ENCODE assay signal across 1 cellular context in the genomic region with DNA sequence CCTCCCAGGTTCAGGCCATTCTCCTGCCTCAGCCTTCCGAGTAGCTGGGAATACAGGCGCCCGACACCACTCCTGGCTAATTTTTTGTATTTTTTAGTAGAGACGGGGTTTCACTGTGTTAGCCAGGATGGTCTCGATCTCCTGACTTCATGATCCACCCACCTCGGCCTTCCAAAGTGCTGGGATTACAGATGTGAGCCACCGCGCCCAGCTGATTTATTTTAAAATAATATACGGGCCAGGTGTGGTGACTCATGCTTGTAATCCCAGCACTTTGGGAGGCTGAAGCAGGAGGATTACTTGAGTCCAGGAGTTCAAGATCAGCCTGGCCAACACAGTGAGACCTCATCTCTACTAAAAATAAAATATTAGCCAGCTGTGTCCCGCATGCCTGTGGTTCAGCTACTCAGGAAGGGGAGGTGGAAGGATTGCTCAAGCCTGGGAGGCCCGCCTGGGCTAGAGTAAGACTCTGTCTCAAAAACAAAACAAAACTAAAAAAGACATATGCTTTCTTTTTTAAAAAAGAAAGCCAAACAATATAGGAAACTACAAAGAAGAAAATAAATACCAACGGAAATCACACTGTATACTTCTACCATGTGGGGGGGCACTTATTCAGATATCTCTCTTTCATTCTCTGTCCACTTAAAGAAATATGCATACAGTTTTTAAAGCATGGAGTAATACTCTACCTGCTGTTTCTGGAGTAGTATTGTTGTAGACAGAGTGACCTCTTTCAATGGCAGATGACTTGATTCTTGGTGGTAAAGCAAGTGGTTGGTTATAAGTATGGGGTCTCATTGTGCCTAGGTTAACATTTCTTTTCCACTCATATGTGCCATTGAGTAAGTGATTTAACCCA.
TF ChIP-seq lines count a peak whose summit lies in the region.

No MANE protein-coding gene starts in this region.

TF ChIP-seq in HepG2, 621 proteins besides CTCF, POLR2A, EP300 and RAD21 (continued from another document and continues in another):
- TF ChIP-seq, protein P1, sequence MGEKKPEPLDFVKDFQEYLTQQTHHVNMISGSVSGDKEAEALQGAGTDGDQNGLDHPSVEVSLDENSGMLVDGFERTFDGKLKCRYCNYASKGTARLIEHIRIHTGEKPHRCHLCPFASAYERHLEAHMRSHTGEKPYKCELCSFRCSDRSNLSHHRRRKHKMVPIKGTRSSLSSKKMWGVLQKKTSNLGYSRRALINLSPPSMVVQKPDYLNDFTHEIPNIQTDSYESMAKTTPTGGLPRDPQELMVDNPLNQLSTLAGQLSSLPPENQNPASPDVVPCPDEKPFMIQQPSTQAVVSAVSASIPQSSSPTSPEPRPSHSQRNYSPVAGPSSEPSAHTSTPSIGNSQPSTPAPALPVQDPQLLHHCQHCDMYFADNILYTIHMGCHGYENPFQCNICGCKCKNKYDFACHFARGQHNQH (CRISPR knock-in tag; IDR thresholded peaks at IDR 0.05) = peak; percentile 73; the same call in 1 of the 2 replicates
- TF ChIP-seq NFYB (CRISPR knock-in tag; IDR thresholded peaks at IDR 0.05) (no peak; the same call in 1 of the 2 replicates), ZNF317 (CRISPR knock-in tag; IDR thresholded peaks at IDR 0.05) (peak; percentile 28; the same call in 1 of the 2 replicates), MXD4 (CRISPR knock-in tag; IDR thresholded peaks at IDR 0.05) (no peak), ZNF605 (CRISPR knock-in tag; IDR thresholded peaks at IDR 0.05) (peak; percentile 86), ZNF616 (CRISPR knock-in tag; IDR thresholded peaks at IDR 0.05; ENCODE audit: low read depth) (no peak), CEBPG (CRISPR knock-in tag; IDR thresholded peaks at IDR 0.05) (peak; percentile 94), HIVEP1 (CRISPR knock-in tag; IDR thresholded peaks at IDR 0.05) (peak; percentile 58; the same call in 1 of the 2 replicates), ISL2 (CRISPR knock-in tag; IDR thresholded peaks at IDR 0.05) (no peak; the same call in 1 of the 2 replicates), FOSL1 (CRISPR knock-in tag; IDR thresholded peaks at IDR 0.05; ENCODE audit: borderline replicate concordance) (peak; percentile 70; the same call in 1 of the 2 replicates), ZC3H4 (CRISPR knock-in tag; IDR thresholded peaks at IDR 0.05; ENCODE audit: borderline replicate concordance) (no peak), YY1 (IDR thresholded peaks at IDR 0.05; ENCODE audit: insufficient read depth, insufficient replicate concordance, low read depth, low read length) (no peak), RFX5 (IDR thresholded peaks at IDR 0.05; ENCODE audit: low read depth, low read length) (no peak), ZFAT (CRISPR knock-in tag; conservative IDR thresholded peaks at IDR 0.05) (no peak; the same call in 1 of the 2 replicates), ZNF569 (CRISPR knock-in tag; IDR thresholded peaks at IDR 0.05; ENCODE audit: borderline replicate concordance) (peak; percentile 91; the same call in 1 of the 2 replicates), SATB2 (CRISPR knock-in tag; IDR thresholded peaks at IDR 0.05) (no peak), ZFYVE20 (CRISPR knock-in tag; IDR thresholded peaks at IDR 0.05; ENCODE audit: borderline replicate concordance, low read depth) (no peak)
- TF ChIP-seq, protein P2, sequence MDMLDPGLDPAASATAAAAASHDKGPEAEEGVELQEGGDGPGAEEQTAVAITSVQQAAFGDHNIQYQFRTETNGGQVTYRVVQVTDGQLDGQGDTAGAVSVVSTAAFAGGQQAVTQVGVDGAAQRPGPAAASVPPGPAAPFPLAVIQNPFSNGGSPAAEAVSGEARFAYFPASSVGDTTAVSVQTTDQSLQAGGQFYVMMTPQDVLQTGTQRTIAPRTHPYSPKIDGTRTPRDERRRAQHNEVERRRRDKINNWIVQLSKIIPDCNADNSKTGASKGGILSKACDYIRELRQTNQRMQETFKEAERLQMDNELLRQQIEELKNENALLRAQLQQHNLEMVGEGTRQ (IDR thresholded peaks at IDR 0.05; ENCODE audit: low read depth, low read length) = no peak
- TF ChIP-seq, protein P2 (CRISPR knock-in tag; IDR thresholded peaks at IDR 0.05; ENCODE audit: borderline replicate concordance) = no peak
- TF ChIP-seq, protein P3, sequence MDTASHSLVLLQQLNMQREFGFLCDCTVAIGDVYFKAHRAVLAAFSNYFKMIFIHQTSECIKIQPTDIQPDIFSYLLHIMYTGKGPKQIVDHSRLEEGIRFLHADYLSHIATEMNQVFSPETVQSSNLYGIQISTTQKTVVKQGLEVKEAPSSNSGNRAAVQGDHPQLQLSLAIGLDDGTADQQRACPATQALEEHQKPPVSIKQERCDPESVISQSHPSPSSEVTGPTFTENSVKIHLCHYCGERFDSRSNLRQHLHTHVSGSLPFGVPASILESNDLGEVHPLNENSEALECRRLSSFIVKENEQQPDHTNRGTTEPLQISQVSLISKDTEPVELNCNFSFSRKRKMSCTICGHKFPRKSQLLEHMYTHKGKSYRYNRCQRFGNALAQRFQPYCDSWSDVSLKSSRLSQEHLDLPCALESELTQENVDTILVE (CRISPR knock-in tag; IDR thresholded peaks at IDR 0.05) = 0 out of 2 replicates have a peak, but pooled peaks have one; percentile 39
- TF ChIP-seq, protein P4, sequence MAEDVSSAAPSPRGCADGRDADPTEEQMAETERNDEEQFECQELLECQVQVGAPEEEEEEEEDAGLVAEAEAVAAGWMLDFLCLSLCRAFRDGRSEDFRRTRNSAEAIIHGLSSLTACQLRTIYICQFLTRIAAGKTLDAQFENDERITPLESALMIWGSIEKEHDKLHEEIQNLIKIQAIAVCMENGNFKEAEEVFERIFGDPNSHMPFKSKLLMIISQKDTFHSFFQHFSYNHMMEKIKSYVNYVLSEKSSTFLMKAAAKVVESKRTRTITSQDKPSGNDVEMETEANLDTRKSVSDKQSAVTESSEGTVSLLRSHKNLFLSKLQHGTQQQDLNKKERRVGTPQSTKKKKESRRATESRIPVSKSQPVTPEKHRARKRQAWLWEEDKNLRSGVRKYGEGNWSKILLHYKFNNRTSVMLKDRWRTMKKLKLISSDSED (CRISPR knock-in tag; IDR thresholded peaks at IDR 0.05) = no peak
- TF ChIP-seq, protein P5, sequence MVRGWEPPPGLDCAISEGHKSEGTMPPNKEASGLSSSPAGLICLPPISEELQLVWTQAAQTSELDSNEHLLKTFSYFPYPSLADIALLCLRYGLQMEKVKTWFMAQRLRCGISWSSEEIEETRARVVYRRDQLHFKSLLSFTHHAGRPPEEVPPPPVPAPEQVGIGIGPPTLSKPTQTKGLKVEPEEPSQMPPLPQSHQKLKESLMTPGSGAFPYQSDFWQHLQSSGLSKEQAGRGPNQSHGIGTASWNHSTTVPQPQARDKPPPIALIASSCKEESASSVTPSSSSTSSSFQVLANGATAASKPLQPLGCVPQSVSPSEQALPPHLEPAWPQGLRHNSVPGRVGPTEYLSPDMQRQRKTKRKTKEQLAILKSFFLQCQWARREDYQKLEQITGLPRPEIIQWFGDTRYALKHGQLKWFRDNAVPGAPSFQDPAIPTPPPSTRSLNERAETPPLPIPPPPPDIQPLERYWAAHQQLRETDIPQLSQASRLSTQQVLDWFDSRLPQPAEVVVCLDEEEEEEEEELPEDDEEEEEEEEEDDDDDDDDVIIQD (CRISPR knock-in tag; IDR thresholded peaks at IDR 0.05; ENCODE audit: low read depth) = peak; percentile 34; the same call in 1 of the 2 replicates
- TF ChIP-seq, protein P6, sequence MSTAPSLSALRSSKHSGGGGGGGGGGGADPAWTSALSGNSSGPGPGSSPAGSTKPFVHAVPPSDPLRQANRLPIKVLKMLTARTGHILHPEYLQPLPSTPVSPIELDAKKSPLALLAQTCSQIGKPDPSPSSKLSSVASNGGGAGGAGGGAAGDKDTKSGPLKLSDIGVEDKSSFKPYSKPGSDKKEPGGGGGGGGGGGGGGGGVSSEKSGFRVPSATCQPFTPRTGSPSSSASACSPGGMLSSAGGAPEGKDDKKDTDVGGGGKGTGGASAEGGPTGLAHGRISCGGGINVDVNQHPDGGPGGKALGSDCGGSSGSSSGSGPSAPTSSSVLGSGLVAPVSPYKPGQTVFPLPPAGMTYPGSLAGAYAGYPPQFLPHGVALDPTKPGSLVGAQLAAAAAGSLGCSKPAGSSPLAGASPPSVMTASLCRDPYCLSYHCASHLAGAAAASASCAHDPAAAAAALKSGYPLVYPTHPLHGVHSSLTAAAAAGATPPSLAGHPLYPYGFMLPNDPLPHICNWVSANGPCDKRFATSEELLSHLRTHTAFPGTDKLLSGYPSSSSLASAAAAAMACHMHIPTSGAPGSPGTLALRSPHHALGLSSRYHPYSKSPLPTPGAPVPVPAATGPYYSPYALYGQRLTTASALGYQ (CRISPR knock-in tag; IDR thresholded peaks at IDR 0.05) = peak; percentile 83
- TF ChIP-seq, protein P7, sequence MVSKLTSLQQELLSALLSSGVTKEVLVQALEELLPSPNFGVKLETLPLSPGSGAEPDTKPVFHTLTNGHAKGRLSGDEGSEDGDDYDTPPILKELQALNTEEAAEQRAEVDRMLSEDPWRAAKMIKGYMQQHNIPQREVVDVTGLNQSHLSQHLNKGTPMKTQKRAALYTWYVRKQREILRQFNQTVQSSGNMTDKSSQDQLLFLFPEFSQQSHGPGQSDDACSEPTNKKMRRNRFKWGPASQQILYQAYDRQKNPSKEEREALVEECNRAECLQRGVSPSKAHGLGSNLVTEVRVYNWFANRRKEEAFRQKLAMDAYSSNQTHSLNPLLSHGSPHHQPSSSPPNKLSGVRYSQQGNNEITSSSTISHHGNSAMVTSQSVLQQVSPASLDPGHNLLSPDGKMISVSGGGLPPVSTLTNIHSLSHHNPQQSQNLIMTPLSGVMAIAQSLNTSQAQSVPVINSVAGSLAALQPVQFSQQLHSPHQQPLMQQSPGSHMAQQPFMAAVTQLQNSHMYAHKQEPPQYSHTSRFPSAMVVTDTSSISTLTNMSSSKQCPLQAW (CRISPR knock-in tag; IDR thresholded peaks at IDR 0.05) = peak; percentile 38; the same call in 1 of the 2 replicates
- TF ChIP-seq, protein P8, sequence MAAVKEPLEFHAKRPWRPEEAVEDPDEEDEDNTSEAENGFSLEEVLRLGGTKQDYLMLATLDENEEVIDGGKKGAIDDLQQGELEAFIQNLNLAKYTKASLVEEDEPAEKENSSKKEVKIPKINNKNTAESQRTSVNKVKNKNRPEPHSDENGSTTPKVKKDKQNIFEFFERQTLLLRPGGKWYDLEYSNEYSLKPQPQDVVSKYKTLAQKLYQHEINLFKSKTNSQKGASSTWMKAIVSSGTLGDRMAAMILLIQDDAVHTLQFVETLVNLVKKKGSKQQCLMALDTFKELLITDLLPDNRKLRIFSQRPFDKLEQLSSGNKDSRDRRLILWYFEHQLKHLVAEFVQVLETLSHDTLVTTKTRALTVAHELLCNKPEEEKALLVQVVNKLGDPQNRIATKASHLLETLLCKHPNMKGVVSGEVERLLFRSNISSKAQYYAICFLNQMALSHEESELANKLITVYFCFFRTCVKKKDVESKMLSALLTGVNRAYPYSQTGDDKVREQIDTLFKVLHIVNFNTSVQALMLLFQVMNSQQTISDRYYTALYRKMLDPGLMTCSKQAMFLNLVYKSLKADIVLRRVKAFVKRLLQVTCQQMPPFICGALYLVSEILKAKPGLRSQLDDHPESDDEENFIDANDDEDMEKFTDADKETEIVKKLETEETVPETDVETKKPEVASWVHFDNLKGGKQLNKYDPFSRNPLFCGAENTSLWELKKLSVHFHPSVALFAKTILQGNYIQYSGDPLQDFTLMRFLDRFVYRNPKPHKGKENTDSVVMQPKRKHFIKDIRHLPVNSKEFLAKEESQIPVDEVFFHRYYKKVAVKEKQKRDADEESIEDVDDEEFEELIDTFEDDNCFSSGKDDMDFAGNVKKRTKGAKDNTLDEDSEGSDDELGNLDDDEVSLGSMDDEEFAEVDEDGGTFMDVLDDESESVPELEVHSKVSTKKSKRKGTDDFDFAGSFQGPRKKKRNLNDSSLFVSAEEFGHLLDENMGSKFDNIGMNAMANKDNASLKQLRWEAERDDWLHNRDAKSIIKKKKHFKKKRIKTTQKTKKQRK (IDR thresholded peaks at IDR 0.05; ENCODE audit: low read length) = no peak
- TF ChIP-seq, protein P9, sequence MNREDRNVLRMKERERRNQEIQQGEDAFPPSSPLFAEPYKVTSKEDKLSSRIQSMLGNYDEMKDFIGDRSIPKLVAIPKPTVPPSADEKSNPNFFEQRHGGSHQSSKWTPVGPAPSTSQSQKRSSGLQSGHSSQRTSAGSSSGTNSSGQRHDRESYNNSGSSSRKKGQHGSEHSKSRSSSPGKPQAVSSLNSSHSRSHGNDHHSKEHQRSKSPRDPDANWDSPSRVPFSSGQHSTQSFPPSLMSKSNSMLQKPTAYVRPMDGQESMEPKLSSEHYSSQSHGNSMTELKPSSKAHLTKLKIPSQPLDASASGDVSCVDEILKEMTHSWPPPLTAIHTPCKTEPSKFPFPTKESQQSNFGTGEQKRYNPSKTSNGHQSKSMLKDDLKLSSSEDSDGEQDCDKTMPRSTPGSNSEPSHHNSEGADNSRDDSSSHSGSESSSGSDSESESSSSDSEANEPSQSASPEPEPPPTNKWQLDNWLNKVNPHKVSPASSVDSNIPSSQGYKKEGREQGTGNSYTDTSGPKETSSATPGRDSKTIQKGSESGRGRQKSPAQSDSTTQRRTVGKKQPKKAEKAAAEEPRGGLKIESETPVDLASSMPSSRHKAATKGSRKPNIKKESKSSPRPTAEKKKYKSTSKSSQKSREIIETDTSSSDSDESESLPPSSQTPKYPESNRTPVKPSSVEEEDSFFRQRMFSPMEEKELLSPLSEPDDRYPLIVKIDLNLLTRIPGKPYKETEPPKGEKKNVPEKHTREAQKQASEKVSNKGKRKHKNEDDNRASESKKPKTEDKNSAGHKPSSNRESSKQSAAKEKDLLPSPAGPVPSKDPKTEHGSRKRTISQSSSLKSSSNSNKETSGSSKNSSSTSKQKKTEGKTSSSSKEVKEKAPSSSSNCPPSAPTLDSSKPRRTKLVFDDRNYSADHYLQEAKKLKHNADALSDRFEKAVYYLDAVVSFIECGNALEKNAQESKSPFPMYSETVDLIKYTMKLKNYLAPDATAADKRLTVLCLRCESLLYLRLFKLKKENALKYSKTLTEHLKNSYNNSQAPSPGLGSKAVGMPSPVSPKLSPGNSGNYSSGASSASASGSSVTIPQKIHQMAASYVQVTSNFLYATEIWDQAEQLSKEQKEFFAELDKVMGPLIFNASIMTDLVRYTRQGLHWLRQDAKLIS (CRISPR knock-in tag; IDR thresholded peaks at IDR 0.05) = no peak; the same call in 1 of the 2 replicates
- TF ChIP-seq, protein P10, sequence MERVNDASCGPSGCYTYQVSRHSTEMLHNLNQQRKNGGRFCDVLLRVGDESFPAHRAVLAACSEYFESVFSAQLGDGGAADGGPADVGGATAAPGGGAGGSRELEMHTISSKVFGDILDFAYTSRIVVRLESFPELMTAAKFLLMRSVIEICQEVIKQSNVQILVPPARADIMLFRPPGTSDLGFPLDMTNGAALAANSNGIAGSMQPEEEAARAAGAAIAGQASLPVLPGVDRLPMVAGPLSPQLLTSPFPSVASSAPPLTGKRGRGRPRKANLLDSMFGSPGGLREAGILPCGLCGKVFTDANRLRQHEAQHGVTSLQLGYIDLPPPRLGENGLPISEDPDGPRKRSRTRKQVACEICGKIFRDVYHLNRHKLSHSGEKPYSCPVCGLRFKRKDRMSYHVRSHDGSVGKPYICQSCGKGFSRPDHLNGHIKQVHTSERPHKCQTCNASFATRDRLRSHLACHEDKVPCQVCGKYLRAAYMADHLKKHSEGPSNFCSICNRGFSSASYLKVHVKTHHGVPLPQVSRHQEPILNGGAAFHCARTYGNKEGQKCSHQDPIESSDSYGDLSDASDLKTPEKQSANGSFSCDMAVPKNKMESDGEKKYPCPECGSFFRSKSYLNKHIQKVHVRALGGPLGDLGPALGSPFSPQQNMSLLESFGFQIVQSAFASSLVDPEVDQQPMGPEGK (CRISPR knock-in tag; IDR thresholded peaks at IDR 0.05) = peak; percentile 73; the same call in 1 of the 2 replicates
